In genomic region chr3:45635475-45636256, GRCh38 we compare ENCODE assay signal across 11 cellular contexts. TPM values are rescaled to one million over a fixed set of nuclear protein-coding genes. Genes with fewer than 3 reads are reported as not detected.
DNase-seq lines count a peak whose midpoint lies in the region; ATAC-seq and TF ChIP-seq lines count a peak whose summit lies in the region.
"Had no signal": no experiment of that assay in that cellular context is flagged by ENCODE, and none has a peak within 500 bp of the region (broad histone marks: within the 10 kb centered on the region; RNA-seq: fewer than 3 reads in every experiment).

No MANE protein-coding gene starts in this region.

- peak in 1 of 3 donors; percentile 19 for TF ChIP-seq POLR2A in body of pancreas (IDR thresholded peaks at IDR 0.05)
- no peak for TF ChIP-seq POLR2A in Peyer's patch (IDR thresholded peaks at IDR 0.05)

- H3K4me1 ChIP-seq in body of pancreas (peaks cover 53% of the 10 kb centered on the region), Peyer's patch (peaks cover 0 to 16% (median 4%) of the 10 kb centered on the region in 4 donors)

- WGBS in body of pancreas, 2 donors: 57 to 72% methylated on average over 4 of the region's 4 CpGs

- H3K27ac ChIP-seq in body of pancreas (peak overlapping the region; percentile 46 to 67 (median 55)), Peyer's patch (no peak overlapping the region)
- H3K27ac ChIP-seq: C4-2B had no signal

- intact Hi-C loops in body of pancreas (cut with DNase I): no loop called here

- H3K9me3 ChIP-seq in body of pancreas (no peaks in the 10 kb centered on the region), Peyer's patch (no peaks in the 10 kb centered on the region)

- H3K4me3 ChIP-seq in body of pancreas: no peak overlapping the region
- no peak overlapping the region for H3K4me3 ChIP-seq in Peyer's patch

- no peak for TF ChIP-seq CTCF in body of pancreas (IDR thresholded peaks at IDR 0.05)
- TF ChIP-seq CTCF in Peyer's patch (IDR thresholded peaks at IDR 0.05): no peak

- DNase-seq in 8988T (peak; percentile 44), HK-2 (ENCODE audit: unreplicated experiment) (peak; percentile 24), body of pancreas (peak in 2 of 4 donors; percentile 58 to 60), iris pigment epithelial cell (ENCODE audit: low read depth) (peak; percentile 92), Peyer's patch (no peak), NCI-H187 (lab: John Stamatoyannopoulos, UW) (no peak), NCI-H345 (lab: John Stamatoyannopoulos, UW) (no peak), globus pallidus (ENCODE audit: low spot score) (no peak)
- DNase-seq: activated CD8-positive, alpha-beta memory T cell treated with anti-CD3 and anti-CD28 coated beads, Interleukin-2, amount 50 U/mL, for 48 hours; NCI-H1105 treated with DMSO at 0.1 percent for 48 hours had no signal

- H3K27me3 ChIP-seq in body of pancreas (no peaks in the 10 kb centered on the region), Peyer's patch (no peaks in the 10 kb centered on the region)

- peak; percentile 83 for ATAC-seq in body of pancreas

- H3K36me3 ChIP-seq in body of pancreas (replicated peaks in 1 of 2; ENCODE audit: insufficient read depth in 1 of 2, low read depth in 2 of 2): no peaks in the 10 kb centered on the region
- peaks cover 0 to 13% (median 0%) of the 10 kb centered on the region in 3 donors for H3K36me3 ChIP-seq in Peyer's patch

RNA-seq across cellular contexts. Expression of gene LIMD1, which starts 41.1 kb away (rescaled TPM):
- total RNA-seq in body of pancreas: 10 to 100 TPM; 22.8 to 32.6 TPM
- 10 to 100 TPM; 19.0 to 41.8 (median 27.8) TPM for total RNA-seq in Peyer's patch

RNA-seq across cellular contexts. Expression of gene SACM1L, which starts 53.5 kb away (rescaled TPM):
- total RNA-seq in body of pancreas: 10 to 100 TPM; 25.1 to 49.5 TPM
- 10 to 100 TPM; 42.0 to 79.2 (median 59.2) TPM for total RNA-seq in Peyer's patch

Comparison
In these comparisons a context has a peak if more than half of its experiments do, and no peak if none do; other contexts are left out.
1. DNase-seq: peak in 8988T (single experiment), HK-2 (single experiment) and iris pigment epithelial cell (single experiment); none in Peyer's patch (0 of 3), NCI-H187 (0 of 2), NCI-H345 (single experiment) and globus pallidus (single experiment).
2. H3K27ac ChIP-seq: peak in body of pancreas (4 of 4); none in Peyer's patch (0 of 4).